ENCODE assay signal across 1 cellular context in the genomic region with DNA sequence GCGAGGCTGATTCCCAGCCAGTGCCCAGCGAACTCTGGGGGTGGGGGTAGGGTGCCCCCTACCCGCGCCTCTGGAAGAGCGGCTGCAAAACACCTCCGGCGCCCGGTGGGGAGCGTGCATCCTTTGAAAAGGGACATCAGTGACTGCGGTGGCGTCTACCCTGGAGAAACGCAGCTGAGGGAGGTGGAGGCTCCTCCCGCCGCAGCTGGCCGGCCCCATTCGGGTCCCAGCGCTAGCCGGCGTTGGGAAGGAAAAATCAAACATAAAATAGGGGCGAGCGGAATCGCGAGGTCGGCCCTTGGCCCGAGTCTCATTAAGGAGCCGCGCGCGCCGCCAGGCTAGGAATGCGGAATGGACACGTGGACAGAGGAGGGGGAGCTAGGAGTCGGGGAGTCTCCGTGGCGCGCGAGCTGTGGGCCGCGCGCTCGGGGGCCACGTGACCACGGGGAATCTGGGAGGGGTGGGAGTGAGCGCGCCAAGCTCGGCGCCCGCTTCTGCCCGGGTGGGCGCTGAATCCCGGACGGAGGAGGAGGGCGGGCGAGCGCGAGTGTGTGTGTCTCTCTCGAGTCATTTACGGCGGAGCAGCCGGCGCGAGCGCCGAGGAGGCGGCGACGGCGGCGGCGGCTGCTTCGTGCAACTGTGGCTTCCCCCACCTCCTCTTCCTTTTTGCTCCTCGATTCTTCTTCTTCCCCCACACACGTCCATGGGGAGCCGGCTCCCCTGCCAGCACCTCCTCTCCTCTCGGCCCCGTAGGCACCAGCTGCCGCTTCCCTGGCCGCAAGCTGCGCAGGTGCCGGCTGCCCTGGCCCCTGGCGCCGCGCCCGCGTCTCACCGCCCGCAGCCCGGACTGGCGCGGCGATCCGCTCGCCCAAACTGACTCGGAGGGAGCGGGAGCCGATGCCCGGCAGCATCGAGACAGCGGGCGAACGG.
TF ChIP-seq lines count a peak whose summit lies in the region.

Gene TMEM132E, plus strand, starts transcription at position 566 of the 930 bp plus-strand sequence. CDS start 1,495 bp downstream, outside the sequence.

TF ChIP-seq in H1, 55 proteins besides CTCF, POLR2A, EP300 and RAD21 (continued from another document):
- peak; percentile 67 for TF ChIP-seq KDM4A (IDR thresholded peaks at IDR 0.05; ENCODE audit: low read depth, low read length, severe bottlenecking)
- TF ChIP-seq SUZ12 (IDR thresholded peaks at IDR 0.05; ENCODE audit: low read length): no peak; the same call in 1 of the 2 replicates
- TF ChIP-seq GTF2F1 (IDR thresholded peaks at IDR 0.05; ENCODE audit: borderline replicate concordance, low read depth, low read length): no peak
TF ChIP-seq in H1: peak in this region for 10.
